31 cellular contexts compared by ENCODE assay signal in the genomic region with DNA sequence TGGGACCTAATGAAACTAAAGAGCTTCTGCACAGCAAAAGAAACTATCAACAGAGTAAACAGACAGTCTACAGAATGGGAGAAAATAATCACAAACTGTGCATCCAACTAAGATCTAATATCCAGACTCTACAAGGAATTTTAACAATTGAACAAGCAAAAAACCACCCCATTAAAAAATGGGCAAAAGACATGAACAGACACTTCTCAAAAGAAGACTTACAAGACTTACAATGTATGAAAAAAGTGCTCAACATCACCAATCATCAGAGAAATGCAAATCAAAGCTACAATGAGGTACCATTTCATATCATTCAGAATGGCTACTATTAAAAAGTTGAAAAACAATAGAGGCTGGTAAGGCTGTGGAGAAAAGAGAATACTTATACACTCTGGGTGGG. TPM values are rescaled to one million over a fixed set of nuclear protein-coding genes. Genes with fewer than 3 reads are reported as not detected.
"Had no signal": no experiment of that assay in that cellular context is flagged by ENCODE, and none has a peak within 500 bp of the region (broad histone marks: within the 10 kb centered on the region; RNA-seq: fewer than 3 reads in every experiment).

No MANE protein-coding gene starts in this region.

- H3K9me3 ChIP-seq: stomach, suprapubic skin, testis, thoracic aorta, thyroid gland, tibial artery, tibial nerve, transverse colon, upper lobe of left lung, upper lobe of right lung, uterus, vagina had no signal

- H3K36me3 Mint-ChIP-seq: stimulated activated effector memory CD8-positive, alpha-beta T cell treated with anti-CD3 and anti-CD28 coated beads, Interleukin-12 subunit alpha, Interleukin-12 subunit beta, amount 100 ng/mL, for 72 hours had no signal

- ATAC-seq: stimulated activated effector memory CD8-positive, alpha-beta T cell treated with anti-CD3 and anti-CD28 coated beads, Interleukin-12 subunit alpha, Interleukin-12 subunit beta, amount 100 ng/mL, for 72 hours; stimulated activated memory B cell treated with anti-CD40 and anti-IgM and Interleukin-4, amounts not matched to agents 10 μg/mL and 1 μg/mL and 100 μg/mL, for 72 hours; stimulated activated naive B cell treated with anti-CD40 and anti-IgM and Interleukin-4, amounts not matched to agents 10 μg/mL and 1 μg/mL and 100 μg/mL, for 72 hours; stimulated activated naive CD8-positive, alpha-beta T cell treated with anti-CD3 and anti-CD28 coated beads, Interleukin-15, amount 100 ng/mL, for 72 hours; stimulated activated naive CD8-positive, alpha-beta T cell treated with anti-CD3 and anti-CD28 coated beads, Interleukin-15, Interleukin-2, amounts not matched to agents 100 U/mL and 50 U/mL, for 24 hours; upper lobe of right lung had no signal

- H3K36me3 ChIP-seq: stomach, suprapubic skin, thoracic aorta, thyroid gland, tibial artery, tibial nerve, transverse colon, upper lobe of left lung, upper lobe of right lung, uterus, vagina had no signal

- H3K4me1 ChIP-seq: stomach, suprapubic skin, testis, thyroid gland, tibial artery, tibial nerve, transverse colon, upper lobe of left lung, upper lobe of right lung, uterus, vagina had no signal

- H3K4me3 Mint-ChIP-seq: stimulated activated effector memory CD8-positive, alpha-beta T cell treated with anti-CD3 and anti-CD28 coated beads, Interleukin-12 subunit alpha, Interleukin-12 subunit beta, amount 100 ng/mL, for 72 hours; stimulated activated memory B cell treated with anti-CD40 and anti-IgM and Interleukin-4, amounts not matched to agents 10 μg/mL and 1 μg/mL and 100 μg/mL, for 72 hours; stimulated activated naive B cell treated with anti-CD40 and anti-IgM and Interleukin-4, amounts not matched to agents 10 μg/mL and 1 μg/mL and 100 μg/mL, for 72 hours; stimulated activated naive CD8-positive, alpha-beta T cell treated with anti-CD3 and anti-CD28 coated beads, Interleukin-15, amount 100 ng/mL, for 72 hours; stimulated activated naive CD8-positive, alpha-beta T cell treated with anti-CD3 and anti-CD28 coated beads, Interleukin-15, Interleukin-2, amounts not matched to agents 100 ng/mL and 50 ng/mL, for 24 hours; type B pancreatic cell had no signal

- H3K27ac Mint-ChIP-seq: stimulated activated effector memory CD8-positive, alpha-beta T cell treated with anti-CD3 and anti-CD28 coated beads, Interleukin-12 subunit alpha, Interleukin-12 subunit beta, amount 100 ng/mL, for 72 hours; stimulated activated memory B cell treated with anti-CD40 and anti-IgM and Interleukin-4, amounts not matched to agents 10 μg/mL and 1 μg/mL and 100 μg/mL, for 72 hours; stimulated activated naive B cell treated with anti-CD40 and anti-IgM and Interleukin-4, amounts not matched to agents 10 μg/mL and 1 μg/mL and 100 μg/mL, for 72 hours; stimulated activated naive CD8-positive, alpha-beta T cell treated with anti-CD3 and anti-CD28 coated beads, Interleukin-15, amount 100 ng/mL, for 72 hours; stimulated activated naive CD8-positive, alpha-beta T cell treated with anti-CD3 and anti-CD28 coated beads, Interleukin-15, Interleukin-2, amounts not matched to agents 100 ng/mL and 50 ng/mL, for 24 hours; type B pancreatic cell had no signal

- H3K27ac ChIP-seq: stomach, suprapubic skin, testis, thoracic aorta, thyroid gland, tibial artery, tibial nerve, transverse colon, upper lobe of left lung, upper lobe of right lung, uterus, vagina had no signal

- H3K4me1 Mint-ChIP-seq: stimulated activated effector memory CD8-positive, alpha-beta T cell treated with anti-CD3 and anti-CD28 coated beads, Interleukin-12 subunit alpha, Interleukin-12 subunit beta, amount 100 ng/mL, for 72 hours; stimulated activated memory B cell treated with anti-CD40 and anti-IgM and Interleukin-4, amounts not matched to agents 10 μg/mL and 1 μg/mL and 100 μg/mL, for 72 hours; stimulated activated naive B cell treated with anti-CD40 and anti-IgM and Interleukin-4, amounts not matched to agents 10 μg/mL and 1 μg/mL and 100 μg/mL, for 72 hours; stimulated activated naive CD8-positive, alpha-beta T cell treated with anti-CD3 and anti-CD28 coated beads, Interleukin-15, amount 100 ng/mL, for 72 hours had no signal

- H3K27me3 ChIP-seq: stomach, suprapubic skin, testis, thyroid gland, tibial artery, tibial nerve, transverse colon, upper lobe of left lung, upper lobe of right lung, uterus, vagina had no signal

- H3K4me3 ChIP-seq: stomach, suprapubic skin, testis, thoracic aorta, thyroid gland, tibial artery, tibial nerve, transverse colon, upper lobe of left lung, upper lobe of right lung, uterus, vagina had no signal

- H3K27me3 Mint-ChIP-seq: stimulated activated memory B cell treated with anti-CD40 and anti-IgM and Interleukin-4, amounts not matched to agents 10 μg/mL and 1 μg/mL and 100 μg/mL, for 72 hours; stimulated activated naive B cell treated with anti-CD40 and anti-IgM and Interleukin-4, amounts not matched to agents 10 μg/mL and 1 μg/mL and 100 μg/mL, for 72 hours; stimulated activated naive CD8-positive, alpha-beta T cell treated with anti-CD3 and anti-CD28 coated beads, Interleukin-15, amount 100 ng/mL, for 72 hours; stimulated activated naive CD8-positive, alpha-beta T cell treated with anti-CD3 and anti-CD28 coated beads, Interleukin-15, Interleukin-2, amounts not matched to agents 100 ng/mL and 50 ng/mL, for 24 hours; type B pancreatic cell had no signal

- DNase-seq: stimulated activated CD4-positive, alpha-beta T cell treated with anti-CD3 and anti-CD28 coated beads, Interleukin-2, amount 100 ng/mL, for 48 hours; stimulated activated CD4-positive, alpha-beta T cell treated with anti-CD3 and anti-CD28 coated beads, Interleukin-4, amount 100 ng/mL, for 1 hour; stimulated activated CD4-positive, alpha-beta T cell treated with anti-CD3 and anti-CD28 coated beads, Interleukin-4, amount 100 ng/mL, for 24 hours; stimulated activated CD4-positive, alpha-beta T cell treated with anti-CD3 and anti-CD28 coated beads, Interleukin-4, amount 100 ng/mL, for 4 hours; stimulated activated CD8-positive, alpha-beta memory T cell treated with anti-CD3 and anti-CD28 coated beads, Interleukin-4, amount 100 ng/mL, for 48 hours; stimulated activated naive B cell treated with anti-CD40 and anti-IgM and Interleukin-4, amounts not matched to agents 10 μg/mL and 1 μg/mL and 100 μg/mL, for 72 hours; stimulated activated naive CD4-positive, alpha-beta T cell; stimulated activated naive CD4-positive, alpha-beta T cell treated with Interleukin-2 at 50 U/mL for 16 hours; stimulated activated naive CD8-positive, alpha-beta T cell treated with anti-CD3 and anti-CD28 coated beads, Interleukin-15, amount 100 ng/mL, for 72 hours; stimulated activated naive CD8-positive, alpha-beta T cell treated with anti-CD3 and anti-CD28 coated beads, Interleukin-15, Interleukin-2, amounts not matched to agents 100 U/mL and 50 U/mL, for 24 hours; stomach; substantia nigra; testis; thyroid gland; tibial artery; transverse colon; trophoblast cell; upper lobe of left lung; upper lobe of right lung; uterus had no signal

RNA-seq across cellular contexts. Expression of a gene that starts 58.0 kb away (rescaled TPM):
- total RNA-seq: subcutaneous adipose tissue, temporal lobe, thoracic aorta, tibial nerve, transverse colon, upper lobe of right lung, urinary bladder had no signal
